Comparison of ENCODE assay signal across 8 cellular contexts in genomic region chr5:180816608-180817534, GRCh38. TPM values are rescaled to one million over a fixed set of nuclear protein-coding genes. Genes with fewer than 3 reads are reported as not detected.
DNase-seq lines count a peak whose midpoint lies in the region; ATAC-seq, FAIRE-seq and TF ChIP-seq lines count a peak whose summit lies in the region.
"Had no signal": no experiment of that assay in that cellular context is flagged by ENCODE, and none has a peak within 500 bp of the region (broad histone marks: within the 10 kb centered on the region; RNA-seq: fewer than 3 reads in every experiment).

No MANE protein-coding gene starts in this region.

- dilution Hi-C loops in endothelial cell of umbilical vein (cut with MboI; ENCODE audit: extremely low pct_ligation_motif_present, low sequenced_read_pairs): no loop called here

- H3K9ac ChIP-seq in endothelial cell of umbilical vein (replicated peaks; ENCODE audit: extremely low read depth, insufficient read depth, low read length): no peak overlapping the region

- BruUV-seq in endothelial cell of umbilical vein (replicated peaks; lab: Mats Ljungman, UMichigan): no TSS peak

- TF ChIP-seq CTCF in endothelial cell of umbilical vein (IDR thresholded peaks at IDR 0.05; ENCODE audit: extremely low read depth in 1 of 2, insufficient read depth in 1 of 2, low read depth in 1 of 2, low read length in 2 of 2): no peak

- H3K27ac ChIP-seq in endothelial cell of umbilical vein (ENCODE audit: insufficient read depth, low read depth, low read length): peak overlapping the region; percentile 39
- H3K27ac ChIP-seq: SJSA1 had no signal

- peak overlapping the region; percentile 42 for H3K4me2 ChIP-seq in endothelial cell of umbilical vein (ENCODE audit: insufficient read depth, low read length)

- no peaks in the 10 kb centered on the region for H3K79me2 ChIP-seq in endothelial cell of umbilical vein (ENCODE audit: control insufficient read depth, insufficient read depth, low read length)

- H2AFZ ChIP-seq in endothelial cell of umbilical vein (ENCODE audit: low read depth, low read length): peak overlapping the region; percentile 67

- H3K9me3 ChIP-seq in endothelial cell of umbilical vein (replicated peaks; ENCODE audit: control insufficient read depth, insufficient read depth, low read length): no peaks in the 10 kb centered on the region
- H3K9me3 ChIP-seq: SJSA1 had no signal

- FAIRE-seq in endothelial cell of umbilical vein (lab: Jason Lieb, UNC): peak; percentile 59

- POLR2A ChIA-PET in endothelial cell of umbilical vein (lab: Charles Lee): interaction anchor here (0.8 kb wide), 2 partner anchors 15 to 1015 kb away, joined by 3 read pairs; partner anchors contain the start of gene MGAT1

- CTCF ChIA-PET in endothelial cell of umbilical vein (lab: Charles Lee): interaction anchor here (1.4 to 2.1 kb wide), 3 partner anchors 8 to 52 kb away, joined by 5 to 8 read pairs (median 7); no protein-coding TSS in a partner anchor

- DNase-seq in NCI-H226 (peak; percentile 23), endothelial cell of umbilical vein (ENCODE audit: low read depth, low spot score) (peak; percentile 83), renal cortical epithelial cell (ENCODE audit: low read depth) (peak; percentile 48), AG20443 (ENCODE audit: low spot score) (no peak), putamen (ENCODE audit: low spot score) (no peak), hepatic stellate cell (ENCODE audit: low spot score) (no peak)

- H3K36me3 ChIP-seq in endothelial cell of umbilical vein (ENCODE audit: control insufficient read depth in 2 of 2, extremely low read depth in 1 of 2, insufficient read depth in 2 of 2, low read length in 2 of 2): no peaks in the 10 kb centered on the region
- H3K36me3 ChIP-seq: SJSA1 had no signal

- H3K9me1 ChIP-seq in endothelial cell of umbilical vein (replicated peaks; ENCODE audit: control insufficient read depth, extremely low read depth, insufficient read depth, low read length): no peaks in the 10 kb centered on the region

- H3K4me3 ChIP-seq in endothelial cell of umbilical vein (replicated peaks in 1 of 3; ENCODE audit: insufficient read depth in 1 of 3, low read depth in 1 of 3, low read length in 3 of 3): no peak overlapping the region
- H3K4me3 ChIP-seq: SJSA1 had no signal

- H3K27me3 ChIP-seq in endothelial cell of umbilical vein (ENCODE audit: control insufficient read depth in 2 of 2, insufficient read depth in 2 of 2, low read length in 2 of 2): no peaks in the 10 kb centered on the region
- H3K27me3 ChIP-seq: SJSA1 had no signal

- no peak for TF ChIP-seq POLR2A in endothelial cell of umbilical vein (IDR thresholded peaks at IDR 0.05; ENCODE audit: low read depth, low read length)

- ATAC-seq in GM21528 (IDR thresholded peaks at IDR 0.05; ENCODE audit: low FRiP score, unreplicated experiment): peak; percentile 42

- H3K4me1 ChIP-seq in endothelial cell of umbilical vein (ENCODE audit: control insufficient read depth, extremely low read depth, insufficient read depth, low read length): peaks cover 24% of the 10 kb centered on the region

- intact Hi-C loops in endothelial cell of umbilical vein (cut with micrococcal nuclease): loop anchor here (1.0 kb wide), 1 partner anchor 44 kb away; the partner anchor contains the start of gene ZFP62

- no peaks in the 10 kb centered on the region for H4K20me1 ChIP-seq in endothelial cell of umbilical vein (replicated peaks; ENCODE audit: control insufficient read depth, extremely low read depth, insufficient read depth, low read length)

TF ChIP-seq in endothelial cell of umbilical vein, 7 proteins besides CTCF, POLR2A, EP300 and RAD21:
- no peak for TF ChIP-seq GATA2 (IDR thresholded peaks at IDR 0.05; ENCODE audit: insufficient read depth, insufficient read length, low read depth, low read length)
- TF ChIP-seq MYC (IDR thresholded peaks at IDR 0.05; ENCODE audit: low read depth, low read length): no peak
- TF ChIP-seq JUN (IDR thresholded peaks at IDR 0.05; ENCODE audit: borderline replicate concordance, insufficient read depth, insufficient read length, low read depth): no peak
- no peak for TF ChIP-seq FOS (IDR thresholded peaks at IDR 0.05; ENCODE audit: borderline replicate concordance, insufficient read depth, low read length)
- TF ChIP-seq MAX (IDR thresholded peaks at IDR 0.05; ENCODE audit: insufficient read depth, insufficient read length): no peak
- no peak for TF ChIP-seq POLR2AphosphoS5 (IDR thresholded peaks at IDR 0.05; ENCODE audit: insufficient read depth, low read depth, low read length)
- no peak for TF ChIP-seq EZH2 (IDR thresholded peaks at IDR 0.05; ENCODE audit: borderline replicate concordance, low read depth, low read length, severe bottlenecking)

RNA-seq across cellular contexts. Expression of gene MGAT1, which starts 14.3 kb away (rescaled TPM):
- total RNA-seq in endothelial cell of umbilical vein (108 and 123 TPM in 2 replicates), renal cortical epithelial cell (44.1 and 58.4 TPM in 2 replicates)
- polyA plus RNA-seq in endothelial cell of umbilical vein: 126 and 153 TPM in 2 replicates
- 83.5 and 99.1 TPM in 2 replicates for polyA plus RNA-seq in endothelial cell of umbilical vein (2011; cell fraction: cytosol; rRNA removed)
- polyA plus RNA-seq in endothelial cell of umbilical vein (2011; cell fraction: nucleus; rRNA removed): 54.0 and 56.7 TPM in 2 replicates
- polyA plus RNA-seq in endothelial cell of umbilical vein (2012): 59.8 and 70.3 TPM in 2 replicates
- 80.6 and 100 TPM in 2 replicates for polyA minus RNA-seq in endothelial cell of umbilical vein
- 49.0 TPM for polyA minus RNA-seq in endothelial cell of umbilical vein (2011; cell fraction: cytosol; rRNA and poly(A)+ RNA removed)
- 31.9 and 43.9 TPM in 2 replicates for polyA minus RNA-seq in endothelial cell of umbilical vein (2011; cell fraction: nucleus; rRNA and poly(A)+ RNA removed)

RNA-seq across cellular contexts. Expression of gene ZFP62, which starts 44.2 kb away (rescaled TPM):
- total RNA-seq in endothelial cell of umbilical vein (14.6 and 19.7 TPM in 2 replicates), renal cortical epithelial cell (7.6 and 37.1 TPM in 2 replicates)
- 3.3 and 3.7 TPM in 2 replicates for polyA plus RNA-seq in endothelial cell of umbilical vein
- 5.8 and 7.0 TPM in 2 replicates for polyA plus RNA-seq in endothelial cell of umbilical vein (2011; cell fraction: cytosol; rRNA removed)
- 13.3 and 20.5 TPM in 2 replicates for polyA plus RNA-seq in endothelial cell of umbilical vein (2011; cell fraction: nucleus; rRNA removed)
- 11.7 and 15.7 TPM in 2 replicates for polyA plus RNA-seq in endothelial cell of umbilical vein (2012)
- 4.4 and 5.8 TPM in 2 replicates for polyA minus RNA-seq in endothelial cell of umbilical vein
- polyA minus RNA-seq in endothelial cell of umbilical vein (2011; cell fraction: cytosol; rRNA and poly(A)+ RNA removed): 14.7 TPM
- polyA minus RNA-seq in endothelial cell of umbilical vein (2011; cell fraction: nucleus; rRNA and poly(A)+ RNA removed): 6.6 and 7.7 TPM in 2 replicates

Comparison
In these comparisons a context has a peak if more than half of its experiments do, and no peak if none do; other contexts are left out.
1. DNase-seq: peak in NCI-H226 (single experiment), endothelial cell of umbilical vein (single experiment) and renal cortical epithelial cell (single experiment); none in AG20443 (single experiment), putamen (single experiment) and hepatic stellate cell (single experiment).